ENCODE assay signal across 1 cellular context in the genomic region with DNA sequence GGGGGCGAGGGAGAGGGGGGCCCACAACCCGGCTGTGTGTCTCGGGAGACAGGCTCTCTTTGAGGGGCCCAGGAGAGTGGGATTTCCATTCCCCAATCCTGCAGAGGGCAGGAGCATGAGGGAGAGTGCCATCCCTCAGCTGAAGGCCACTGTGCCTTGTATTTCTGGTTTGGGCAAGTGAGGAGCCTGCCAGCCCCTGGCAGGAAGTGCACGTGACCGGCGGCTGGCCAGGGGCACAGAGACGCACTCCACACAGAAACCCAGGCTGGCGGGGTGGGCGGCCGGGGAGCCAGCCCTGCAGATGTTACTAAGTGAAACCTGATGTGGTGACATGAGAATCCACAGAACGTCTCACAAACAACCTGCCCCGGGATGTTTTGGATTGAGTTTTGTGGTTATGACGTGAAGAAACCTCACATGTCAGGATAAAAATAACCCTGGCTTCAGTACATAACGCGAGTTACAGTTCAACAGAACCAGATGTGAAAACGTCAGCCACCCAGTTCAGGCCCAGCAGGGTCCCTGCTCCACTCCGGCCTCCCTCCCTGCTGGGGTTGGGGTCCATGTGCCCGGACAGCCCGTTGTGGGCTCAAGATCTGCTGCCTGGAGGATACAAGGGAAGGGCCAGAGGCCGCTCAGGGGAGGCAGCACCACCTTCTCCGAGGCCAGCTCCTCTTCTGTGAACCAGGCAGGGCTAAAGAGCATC.
TF ChIP-seq lines count a peak whose summit lies in the region.

No MANE protein-coding gene starts in this region.

TF ChIP-seq in IMR-90, 13 proteins besides CTCF, POLR2A, EP300 and RAD21 (continued from another document):
- TF ChIP-seq ELK1 (IDR thresholded peaks at IDR 0.05; ENCODE audit: borderline replicate concordance, low read depth, low read length) (no peak), NFE2L2 (IDR thresholded peaks at IDR 0.05; ENCODE audit: low read depth, low read length) (peak; percentile 8; the same call in 1 of the 2 replicates), FOS (IDR thresholded peaks at IDR 0.05; ENCODE audit: low read depth, low read length) (0 out of 2 replicates have a peak, but pooled peaks have one; percentile 26), MAFK (IDR thresholded peaks at IDR 0.05; ENCODE audit: low read depth, low read length) (no peak), USF2 (IDR thresholded peaks at IDR 0.05; ENCODE audit: low read depth, low read length) (peak; percentile 89), CEBPB (IDR thresholded peaks at IDR 0.05; ENCODE audit: low read depth, low read length) (0 out of 2 replicates have a peak, but pooled peaks have one; percentile 12), MAZ (IDR thresholded peaks at IDR 0.05; ENCODE audit: borderline replicate concordance, low read depth, low read length) (peak; percentile 76), BHLHE40 (IDR thresholded peaks at IDR 0.05; ENCODE audit: low read depth, low read length) (peak; percentile 98), RCOR1 (IDR thresholded peaks at IDR 0.05; ENCODE audit: insufficient replicate concordance, low read length) (peak; percentile 82), RFX5 (IDR thresholded peaks at IDR 0.05; ENCODE audit: low read depth, low read length) (no peak)
